In the genomic region with DNA sequence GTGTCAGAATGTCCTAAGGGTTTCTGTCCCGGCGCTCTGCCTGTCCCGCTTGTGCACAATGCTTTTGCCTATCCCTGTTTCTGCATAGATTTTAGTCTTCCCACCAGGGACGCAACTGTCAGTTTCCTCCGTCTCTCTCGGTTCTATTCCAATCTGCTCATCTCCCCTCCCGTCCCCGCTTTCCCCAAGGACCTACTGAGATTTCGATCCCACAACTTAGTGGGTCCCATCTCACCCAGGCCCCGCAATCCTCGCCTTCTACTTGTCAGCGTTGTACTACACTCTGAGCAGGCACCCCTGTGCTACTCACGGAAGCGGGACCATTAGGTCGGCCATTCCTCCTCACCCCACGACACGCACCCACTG, we compare ENCODE assay signal across 8 cellular contexts. TPM values are rescaled to one million over a fixed set of nuclear protein-coding genes. Genes with fewer than 3 reads are reported as not detected.
DNase-seq lines count a peak whose midpoint lies in the region; ATAC-seq and TF ChIP-seq lines count a peak whose summit lies in the region.

No MANE protein-coding gene starts in this region.

- intact Hi-C loops in left ventricle myocardium inferior (cut with micrococcal nuclease) = no loop called here

- H3K4me1 ChIP-seq in left ventricle myocardium inferior = peaks cover 60% of the 10 kb centered on the region

- H2AFZ ChIP-seq in SU-DHL-6 (ENCODE audit: low read depth, low read length, severe bottlenecking) = peak overlapping the region; percentile 87

- H3K9me2 ChIP-seq in SU-DHL-6 (replicated peaks; ENCODE audit: insufficient read depth, low read length) = no peaks in the 10 kb centered on the region

- no peaks in the 10 kb centered on the region for H3K27me3 ChIP-seq in SU-DHL-6 (ENCODE audit: low read length)
- no peaks in the 10 kb centered on the region for H3K27me3 ChIP-seq in left ventricle myocardium inferior (ENCODE audit: low read depth)

- H3K4me2 ChIP-seq in SU-DHL-6 (ENCODE audit: low read depth, low read length, poor library complexity, severe bottlenecking) = peak overlapping the region; percentile 74

- H3K9me3 ChIP-seq in SU-DHL-6 (ENCODE audit: insufficient read depth, low read length) = no peaks in the 10 kb centered on the region
- no peaks in the 10 kb centered on the region for H3K9me3 ChIP-seq in left ventricle myocardium inferior (replicated peaks)

- TF ChIP-seq CTCF in SU-DHL-6 (IDR thresholded peaks at IDR 0.05; ENCODE audit: insufficient read depth, low read length, poor library complexity, severe bottlenecking) (no peak), left ventricle myocardium inferior (IDR thresholded peaks at IDR 0.05; ENCODE audit: borderline replicate concordance) (no peak)

- H3K36me3 ChIP-seq in SU-DHL-6 (ENCODE audit: low read length) = peaks cover 33% of the 10 kb centered on the region
- H3K36me3 ChIP-seq in left ventricle myocardium inferior = peaks cover 49% of the 10 kb centered on the region

- H4K20me1 ChIP-seq in SU-DHL-6 (ENCODE audit: low read depth, low read length) = no peaks in the 10 kb centered on the region

- H3K79me2 ChIP-seq in SU-DHL-6 (ENCODE audit: insufficient read depth, low read length) = peaks cover 71% of the 10 kb centered on the region

- H3K9ac ChIP-seq in SU-DHL-6 (ENCODE audit: low read length) = peak overlapping the region; percentile 95

- DNase-seq in left ventricle myocardium inferior = no peak
- DNase-seq in NCI-H510A treated with DMSO at 0.1 percent for 48 hours (lab: John Stamatoyannopoulos, UW) = no peak
- no peak for DNase-seq in cerebellum (ENCODE audit: low spot score)
- DNase-seq in germinal center (ENCODE audit: low spot score) = no peak

- peak; percentile 49 for ATAC-seq in GM18867 (IDR thresholded peaks at IDR 0.05; ENCODE audit: unreplicated experiment)
- ATAC-seq in HG02610 (IDR thresholded peaks at IDR 0.05; ENCODE audit: unreplicated experiment) = peak; percentile 46

- H3K27ac ChIP-seq in SU-DHL-6 (ENCODE audit: low read depth, low read length) (peak overlapping the region; percentile 84), left ventricle myocardium inferior (replicated peaks) (peak overlapping the region; percentile 99), skin epidermis (peak overlapping the region; percentile 89 to 100 (median 98))

- H3F3A ChIP-seq in SU-DHL-6 (ENCODE audit: insufficient read depth) = peaks cover 25% of the 10 kb centered on the region

- H3K4me3 ChIP-seq in SU-DHL-6 (ENCODE audit: insufficient read depth, low read length, poor library complexity, severe bottlenecking) (peak overlapping the region; percentile 91), left ventricle myocardium inferior (peak overlapping the region; percentile 98), skin epidermis (peak overlapping the region; percentile 64 to 99 (median 83))

RNA-seq across cellular contexts. Expression of a gene that starts 0.5 kb away (rescaled TPM):
- total RNA-seq in left ventricle myocardium inferior (26.1 TPM), cerebellum (127 TPM)

RNA-seq across cellular contexts. Expression of a gene that starts 6.0 kb away (rescaled TPM):
- total RNA-seq in left ventricle myocardium inferior (6.4 TPM), cerebellum (14.3 TPM)

RNA-seq across cellular contexts. Expression of a gene that starts 40.1 kb away (rescaled TPM):
- total RNA-seq in left ventricle myocardium inferior = not detected
- total RNA-seq in cerebellum = 0.27 TPM

RNA-seq across cellular contexts. Expression of a gene that starts 53.5 kb away (rescaled TPM):
- total RNA-seq in left ventricle myocardium inferior (6.0 TPM), cerebellum (16.7 TPM)

RNA-seq across cellular contexts. Expression of a gene that starts 57.8 kb away (rescaled TPM):
- total RNA-seq in left ventricle myocardium inferior (15.6 TPM), cerebellum (23.7 TPM)
